ENCODE assay signal across 17 cellular contexts in the genomic region with DNA sequence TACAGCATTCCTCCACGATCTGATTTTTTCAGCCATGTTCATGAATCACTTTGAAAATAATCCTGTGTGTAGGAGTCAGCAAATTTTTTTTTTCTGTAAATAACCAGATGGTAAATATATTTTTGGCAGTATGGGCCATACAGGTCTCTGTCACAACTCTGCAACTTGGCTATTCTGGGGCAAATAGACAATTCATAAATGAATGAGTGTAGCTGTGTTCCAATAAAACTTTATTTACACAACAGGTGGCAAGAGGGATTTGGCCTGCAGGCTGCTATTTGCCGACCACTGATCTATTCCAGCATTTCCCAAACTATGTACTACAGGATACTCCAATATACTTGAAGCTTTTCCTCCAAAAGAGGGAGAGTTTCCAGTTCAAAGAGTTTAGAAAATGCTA.
"Had no signal": no experiment of that assay in that cellular context is flagged by ENCODE, and none has a peak within 500 bp of the region (broad histone marks: within the 10 kb centered on the region; RNA-seq: fewer than 3 reads in every experiment).

No MANE protein-coding gene starts in this region.

- H3K4me1 ChIP-seq: body of pancreas had no signal

- H3K4me3 ChIP-seq: body of pancreas, transverse colon had no signal

- H3K9me3 ChIP-seq: body of pancreas, transverse colon had no signal

- H3K27ac Mint-ChIP-seq: activated CD8-positive, alpha-beta T cell treated with anti-CD3 and anti-CD28 coated beads, Interleukin-2, amount 10 ng/mL, durations not matched to agents 7 days and 5 days had no signal

- DNase-seq: activated CD4-positive, alpha-beta T cell treated with anti-CD3 and anti-CD28 coated beads for 48 hours; activated CD8-positive, alpha-beta memory T cell treated with anti-CD3 and anti-CD28 coated beads, Interleukin-2, amount 50 U/mL, for 4 hours; activated CD8-positive, alpha-beta T cell treated with anti-CD3 and anti-CD28 coated beads, Interleukin-2, amount 10 ng/mL, durations not matched to agents 7 days and 5 days; activated effector memory CD4-positive, alpha-beta T cell treated with anti-CD3 and anti-CD28 coated beads, Interleukin-2, amount 50 U/mL, for 16 hours; activated T-cell treated with anti-CD3 and anti-CD28 coated beads, Interleukin-2, amount 50 U/mL, for 48 hours; body of pancreas; cortex of kidney; effector CD4-positive, alpha-beta T cell; foreskin melanocyte; kidney glomerular epithelial cell; stimulated activated CD4-positive, alpha-beta T cell treated with anti-CD3 and anti-CD28 coated beads, Interleukin-1b, Interleukin-23, amount 100 ng/mL, for 48 hours; T-helper 17 cell; transverse colon had no signal

- H3K9me3 Mint-ChIP-seq: central memory CD8-positive, alpha-beta T cell had no signal

- H3K27ac ChIP-seq: body of pancreas had no signal

- H3K27me3 Mint-ChIP-seq: activated naive CD4-positive, alpha-beta T cell treated with anti-CD3 and anti-CD28 coated beads, Interleukin-2, amount 50 U/mL, for 24 hours; central memory CD8-positive, alpha-beta T cell; T-helper 17 cell had no signal

- H3K4me3 Mint-ChIP-seq: activated CD8-positive, alpha-beta T cell treated with anti-CD3 and anti-CD28 coated beads, Interleukin-2, amount 10 ng/mL, durations not matched to agents 7 days and 5 days; activated naive CD4-positive, alpha-beta T cell treated with anti-CD3 and anti-CD28 coated beads, Interleukin-2, amount 50 U/mL, for 24 hours; central memory CD8-positive, alpha-beta T cell; T-helper 17 cell; WTC11 had no signal

- ATAC-seq: activated CD8-positive, alpha-beta T cell treated with anti-CD3 and anti-CD28 coated beads, Interleukin-2, amount 10 ng/mL, durations not matched to agents 7 days and 5 days; body of pancreas; sciatic nerve; T-helper 17 cell; WTC11 had no signal

- H3K27me3 ChIP-seq: body of pancreas, transverse colon had no signal
